Comparison of ENCODE assay signal across 8 cellular contexts in genomic region chr14:23009483-23009938, GRCh38. TPM values are rescaled to one million over a fixed set of nuclear protein-coding genes. Genes with fewer than 3 reads are reported as not detected.
DNase-seq lines count a peak whose midpoint lies in the region; ATAC-seq and TF ChIP-seq lines count a peak whose summit lies in the region.

No MANE protein-coding gene starts in this region.

- ATAC-seq in heart left ventricle, result no peak
- no peak for ATAC-seq in left ventricle myocardium superior
- ATAC-seq in activated naive CD8-positive, alpha-beta T cell treated with anti-CD3 and anti-CD28 coated beads, Interleukin-2, amount 10 ng/mL, durations not matched to agents 7 days and 5 days (ENCODE audit: low read depth), result no peak
- ATAC-seq in GM18858 (IDR thresholded peaks at IDR 0.05; ENCODE audit: unreplicated experiment), result no peak
- ATAC-seq in GM19463 (IDR thresholded peaks at IDR 0.05; ENCODE audit: unreplicated experiment), result no peak

- no peak for TF ChIP-seq POLR2A in heart left ventricle (IDR thresholded peaks at IDR 0.05)
- no peak for TF ChIP-seq POLR2A in lower leg skin (IDR thresholded peaks at IDR 0.05)
- no peak for TF ChIP-seq POLR2A in vagina (IDR thresholded peaks at IDR 0.05)

- POLR2A ChIA-PET in activated naive CD8-positive, alpha-beta T cell treated with anti-CD3 and anti-CD28 coated beads, Interleukin-2, amount 10 ng/mL, durations not matched to agents 7 days and 5 days (lab: Charles Lee), result interaction anchor here (1.3 kb wide), 1 partner anchor 25 kb away, joined by 4 read pairs; the partner anchor contains the start of gene PSMB5

- H3K36me3 ChIP-seq in heart left ventricle, result no peaks in the 10 kb centered on the region
- no peaks in the 10 kb centered on the region for H3K36me3 ChIP-seq in vagina

- H3K27ac ChIP-seq in heart left ventricle (peak overlapping the region; percentile 20 to 84 (median 71)), vagina (peak overlapping the region; percentile 83)

- intact Hi-C loops in heart left ventricle (cut with DNase I) (no loop called here), left ventricle myocardium superior (cut with micrococcal nuclease) (no loop called here), lower leg skin (cut with DNase I; ENCODE audit: low total_unique reads) (no loop called here), vagina (cut with DNase I) (loop anchor here (5.0 kb wide), 1 partner anchor 1398 kb away; no protein-coding TSS in a partner anchor)

- no peaks in the 10 kb centered on the region for H3K9me3 Mint-ChIP-seq in activated naive CD8-positive, alpha-beta T cell treated with anti-CD3 and anti-CD28 coated beads, Interleukin-2, amount 10 ng/mL, durations not matched to agents 7 days and 5 days

- no peaks in the 10 kb centered on the region for H3K36me3 Mint-ChIP-seq in activated naive CD8-positive, alpha-beta T cell treated with anti-CD3 and anti-CD28 coated beads, Interleukin-2, amount 10 ng/mL, durations not matched to agents 7 days and 5 days

- H3K27me3 Mint-ChIP-seq in activated naive CD8-positive, alpha-beta T cell treated with anti-CD3 and anti-CD28 coated beads, Interleukin-2, amount 10 ng/mL, durations not matched to agents 7 days and 5 days, result no peaks in the 10 kb centered on the region

- H3K4me3 ChIP-seq in heart left ventricle, result peak overlapping the region; percentile 22 to 70 (median 54)
- H3K4me3 ChIP-seq in lower leg skin (ENCODE audit: low read depth, poor library complexity, severe bottlenecking), result peak overlapping the region; percentile 28
- H3K4me3 ChIP-seq in vagina, result peak overlapping the region; percentile 47 to 62

- TF ChIP-seq CTCF in heart left ventricle (IDR thresholded peaks at IDR 0.05), result no peak
- TF ChIP-seq CTCF in lower leg skin (IDR thresholded peaks at IDR 0.05), result no peak
- TF ChIP-seq CTCF in vagina (IDR thresholded peaks at IDR 0.05), result no peak

- WGBS in heart left ventricle, 4 donors, result 26 to 34% (median 32%) methylated on average over 8 of the region's 8 CpGs
- 4 to 5% methylated on average over 8 of the region's 8 CpGs for WGBS in lower leg skin, 2 donors

- no peaks in the 10 kb centered on the region for H3K9me3 ChIP-seq in heart left ventricle
- no peaks in the 10 kb centered on the region for H3K9me3 ChIP-seq in vagina

- H3K27me3 ChIP-seq in heart left ventricle (no peaks in the 10 kb centered on the region), vagina (no peaks in the 10 kb centered on the region)

- no peak for DNase-seq in heart left ventricle
- DNase-seq in left ventricle myocardium superior, result no peak
- DNase-seq in activated naive CD8-positive, alpha-beta T cell treated with anti-CD3 and anti-CD28 coated beads, Interleukin-2, amount 10 ng/mL, durations not matched to agents 7 days and 5 days, result no peak
- peak in 1 of 2 donors; percentile 23 for DNase-seq in lower leg skin (ENCODE audit: low spot score in 2 of 2)
- no peak for DNase-seq in vagina (ENCODE audit: extremely low spot score in 2 of 2)
- no peak for DNase-seq in HK-2 (ENCODE audit: unreplicated experiment)

- H3K4me3 Mint-ChIP-seq in activated naive CD8-positive, alpha-beta T cell treated with anti-CD3 and anti-CD28 coated beads, Interleukin-2, amount 10 ng/mL, durations not matched to agents 7 days and 5 days, result peak overlapping the region; percentile 95

- peak overlapping the region; percentile 89 for H3K27ac Mint-ChIP-seq in activated naive CD8-positive, alpha-beta T cell treated with anti-CD3 and anti-CD28 coated beads, Interleukin-2, amount 10 ng/mL, durations not matched to agents 7 days and 5 days

- H3K4me1 ChIP-seq in heart left ventricle (peaks cover 0 to 36% (median 17%) of the 10 kb centered on the region in 12 donors), vagina (peaks cover 18% of the 10 kb centered on the region)

- H3K4me1 Mint-ChIP-seq in activated naive CD8-positive, alpha-beta T cell treated with anti-CD3 and anti-CD28 coated beads, Interleukin-2, amount 10 ng/mL, durations not matched to agents 7 days and 5 days, result peaks cover 34% of the 10 kb centered on the region

RNA-seq across cellular contexts. Expression of gene C14orf93, which starts 0.4 kb away (rescaled TPM):
- total RNA-seq in heart left ventricle (1 to 10 TPM; 3.8 to 7.6 (median 5.5) TPM), left ventricle myocardium superior (6.2 TPM), lower leg skin (10 to 100 TPM; 16.9 to 29.6 (median 23.2) TPM), vagina (16.0 TPM)
- 1 to 10 TPM; 3.4 to 4.0 TPM for polyA plus RNA-seq in heart left ventricle
- 10 to 100 TPM; 11.4 to 11.6 TPM for total RNA-seq in activated naive CD8-positive, alpha-beta T cell treated with anti-CD3 and anti-CD28 coated beads, Interleukin-2, amount 10 ng/mL, durations not matched to agents 7 days and 5 days

RNA-seq across cellular contexts. Expression of gene PSMB5, which starts 25.2 kb away (rescaled TPM):
- total RNA-seq in heart left ventricle, result 100 to 1,000 TPM; 113 to 186 (median 122) TPM
- 100 to 1,000 TPM in 1 of 2 donors, 10 to 100 TPM in 1; 75.7 to 233 TPM for polyA plus RNA-seq in heart left ventricle
- total RNA-seq in left ventricle myocardium superior, result 111 TPM
- total RNA-seq in activated naive CD8-positive, alpha-beta T cell treated with anti-CD3 and anti-CD28 coated beads, Interleukin-2, amount 10 ng/mL, durations not matched to agents 7 days and 5 days, result 10 to 100 TPM; 49.0 to 54.5 TPM
- 100 to 1,000 TPM in 2 of 4 donors, 10 to 100 TPM in 2; 70.6 to 148 (median 116) TPM for total RNA-seq in lower leg skin
- 92.8 TPM for total RNA-seq in vagina

RNA-seq across cellular contexts. Expression of gene AJUBA, which starts 27.2 kb away (rescaled TPM):
- total RNA-seq in heart left ventricle (10 to 100 TPM in 5 of 9 donors, 1 to 10 TPM in 4; 5.6 to 18.0 (median 13.0) TPM), left ventricle myocardium superior (12.4 TPM), lower leg skin (10 to 100 TPM; 66.2 to 98.4 (median 74.8) TPM), vagina (21.9 TPM)
- 1 to 10 TPM; 6.4 to 9.9 TPM for polyA plus RNA-seq in heart left ventricle
- 1 to 10 TPM in 1 of 2 experiments, under 1 TPM in 1; 0.97 to 1.3 TPM for total RNA-seq in activated naive CD8-positive, alpha-beta T cell treated with anti-CD3 and anti-CD28 coated beads, Interleukin-2, amount 10 ng/mL, durations not matched to agents 7 days and 5 days

RNA-seq across cellular contexts. Expression of gene PSMB11, which starts 32.5 kb away (rescaled TPM):
- total RNA-seq in heart left ventricle, result not detected
- not detected for polyA plus RNA-seq in heart left ventricle
- not detected for total RNA-seq in left ventricle myocardium superior
- total RNA-seq in activated naive CD8-positive, alpha-beta T cell treated with anti-CD3 and anti-CD28 coated beads, Interleukin-2, amount 10 ng/mL, durations not matched to agents 7 days and 5 days, result not detected
- not detected for total RNA-seq in lower leg skin
- total RNA-seq in vagina, result not detected

RNA-seq across cellular contexts. Expression of gene CDH24, which starts 47.8 kb away (rescaled TPM):
- total RNA-seq in heart left ventricle, result 1 to 10 TPM in 8 of 9 donors, under 1 TPM in 1; 0.72 to 3.3 (median 1.9) TPM
- polyA plus RNA-seq in heart left ventricle, result 1 to 10 TPM; 1.6 to 2.8 TPM
- 2.0 TPM for total RNA-seq in left ventricle myocardium superior
- total RNA-seq in activated naive CD8-positive, alpha-beta T cell treated with anti-CD3 and anti-CD28 coated beads, Interleukin-2, amount 10 ng/mL, durations not matched to agents 7 days and 5 days, result 1 to 10 TPM; 2.3 to 2.4 TPM
- total RNA-seq in lower leg skin, result 1 to 10 TPM; 3.0 to 4.9 (median 3.9) TPM
- total RNA-seq in vagina, result 5.4 TPM
